In genomic region chr3:10321630-10322354, GRCh38 we compare ENCODE assay signal across 9 cellular contexts. TPM values are rescaled to one million over a fixed set of nuclear protein-coding genes. Genes with fewer than 3 reads are reported as not detected.
DNase-seq lines count a peak whose midpoint lies in the region; ATAC-seq and TF ChIP-seq lines count a peak whose summit lies in the region.
"Had no signal": no experiment of that assay in that cellular context is flagged by ENCODE, and none has a peak within 500 bp of the region (broad histone marks: within the 10 kb centered on the region; RNA-seq: fewer than 3 reads in every experiment).

No MANE protein-coding gene starts in this region.

- no peaks in the 10 kb centered on the region for H3F3A ChIP-seq in PC-3 (ENCODE audit: low read length, unreplicated experiment)

- peaks cover 32% of the 10 kb centered on the region for H3K79me2 ChIP-seq in PC-3 (ENCODE audit: low read length)
- peaks cover 11% of the 10 kb centered on the region for H3K79me2 ChIP-seq in parathyroid adenoma

- no peaks in the 10 kb centered on the region for H3K9me3 Mint-ChIP-seq in CD8-positive, alpha-beta memory T cell

- TF ChIP-seq CTCF in PC-3 (conservative IDR thresholded peaks at IDR 0.05; ENCODE audit: low read depth, low read length) (no peak), dorsolateral prefrontal cortex (IDR thresholded peaks at IDR 0.05 in 54 of 56, conservative IDR thresholded peaks at IDR 0.05 in 2 of 56; ENCODE audit: low read depth in 1 of 56, partially characterized antibody in 56 of 56) (no peak), parathyroid adenoma (IDR thresholded peaks at IDR 0.05) (no peak), WERI-Rb-1 (IDR thresholded peaks at IDR 0.05; ENCODE audit: low read depth, low read length) (no peak)

- no peak overlapping the region for H3K4me2 ChIP-seq in PC-3 (ENCODE audit: low read length)
- no peak overlapping the region for H3K4me2 ChIP-seq in parathyroid adenoma (ENCODE audit: low read length)

- peak overlapping the region; percentile 96 for H3K27ac ChIP-seq in CD8-positive, alpha-beta memory T cell (ENCODE audit: low read depth, low read length)
- no peak overlapping the region for H3K27ac ChIP-seq in PC-3 (ENCODE audit: low read length)
- peak overlapping the region in 32 of 59 donors; percentile 3 to 92 (median 74) for H3K27ac ChIP-seq in dorsolateral prefrontal cortex
- H3K27ac ChIP-seq in parathyroid adenoma = peak overlapping the region; percentile 71
- no peak overlapping the region for H3K27ac ChIP-seq in caudate nucleus (ENCODE audit: low read depth, low read length)
- H3K27ac ChIP-seq in WERI-Rb-1 = no peak overlapping the region

- no peak for ATAC-seq in PC-3

- intact Hi-C loops in PC-3 (cut with micrococcal nuclease) (no loop called here), dorsolateral prefrontal cortex (cut with DNase I) (loop anchor here in 1 of 2 donors (5.0 kb wide), 1 partner anchor 294 kb away; the partner anchor contains the start of gene FANCD2)

- peaks cover 21% of the 10 kb centered on the region for H3K36me3 ChIP-seq in CD8-positive, alpha-beta memory T cell (ENCODE audit: insufficient read depth, low read length)
- peaks cover 22% of the 10 kb centered on the region for H3K36me3 ChIP-seq in PC-3 (ENCODE audit: low read depth, low read length)
- no peaks in the 10 kb centered on the region for H3K36me3 ChIP-seq in parathyroid adenoma (ENCODE audit: control insufficient read depth, insufficient read depth, low read length)
- H3K36me3 ChIP-seq in WERI-Rb-1 = peaks cover 23% of the 10 kb centered on the region
- H3K36me3 ChIP-seq: uterus had no signal

- no peaks in the 10 kb centered on the region for H3K9me3 ChIP-seq in CD8-positive, alpha-beta memory T cell (ENCODE audit: low read length)
- H3K9me3 ChIP-seq in PC-3 (ENCODE audit: low read length) (no peaks in the 10 kb centered on the region), parathyroid adenoma (ENCODE audit: control insufficient read depth, low read length) (no peaks in the 10 kb centered on the region), WERI-Rb-1 (ENCODE audit: severe bottlenecking) (no peaks in the 10 kb centered on the region)
- H3K9me3 ChIP-seq: uterus had no signal

- POLR2A ChIA-PET in CD8-positive, alpha-beta memory T cell (lab: Charles Lee) = interaction anchor here (1.2 to 1.5 kb wide), 2 partner anchors 388 to 431 kb away, joined by 3 to 4 read pairs; partner anchors contain the start of genes CRELD1 and JAGN1
- POLR2A ChIA-PET in PC-3 (lab: Charles Lee; ENCODE audit: unreplicated experiment) = no interaction called here

- no peaks in the 10 kb centered on the region for H3K27me3 ChIP-seq in CD8-positive, alpha-beta memory T cell (ENCODE audit: insufficient read depth, low read length, poor library complexity, severe bottlenecking)
- peaks cover 24% of the 10 kb centered on the region for H3K27me3 ChIP-seq in PC-3 (ENCODE audit: low read length)
- H3K27me3 ChIP-seq in dorsolateral prefrontal cortex = no peaks in the 10 kb centered on the region
- H3K27me3 ChIP-seq in parathyroid adenoma (ENCODE audit: control insufficient read depth, insufficient read depth, low read length) = no peaks in the 10 kb centered on the region
- H3K27me3 ChIP-seq in WERI-Rb-1 (ENCODE audit: insufficient read depth, low read depth, severe bottlenecking) = no peaks in the 10 kb centered on the region
- H3K27me3 ChIP-seq: uterus had no signal

- TSS peak; percentile 26 for BruUV-seq in PC-3 (replicated peaks; lab: Mats Ljungman, UMichigan)

- no peak overlapping the region for H3K4me3 ChIP-seq in CD8-positive, alpha-beta memory T cell (ENCODE audit: low read length)
- H3K4me3 ChIP-seq in PC-3 (ENCODE audit: low read length) (no peak overlapping the region), dorsolateral prefrontal cortex (peak overlapping the region in 56 of 59 donors; percentile 62 to 100 (median 98)), parathyroid adenoma (ENCODE audit: low read depth, low read length) (no peak overlapping the region), WERI-Rb-1 (ENCODE audit: low read depth, low read length) (no peak overlapping the region)

- H3K9me2 ChIP-seq in PC-3 (replicated peaks; ENCODE audit: low read length) = no peaks in the 10 kb centered on the region

- peak overlapping the region; percentile 50; the same call in 1 of the 2 replicates for H2AFZ ChIP-seq in PC-3 (ENCODE audit: low read length)
- H2AFZ ChIP-seq in parathyroid adenoma = peak overlapping the region; percentile 99

- peaks cover 0 to 24% (median 0%) of the 10 kb centered on the region in 3 donors for H3K36me3 Mint-ChIP-seq in CD8-positive, alpha-beta memory T cell

- no peak overlapping the region for H3K9ac ChIP-seq in PC-3 (ENCODE audit: low read length)
- H3K9ac ChIP-seq in parathyroid adenoma = no peak overlapping the region

- peak overlapping the region; percentile 88 to 96 (median 90) for H3K4me3 Mint-ChIP-seq in CD8-positive, alpha-beta memory T cell

- CTCF ChIA-PET in CD8-positive, alpha-beta memory T cell (lab: Charles Lee) = interaction anchor here (0.8 to 3.6 kb wide), 4 partner anchors 13 to 389 kb away, joined by 3 to 20 read pairs (median 4); partner anchors contain the start of genes CRELD1 and EMC3
- CTCF ChIA-PET in PC-3 (lab: Charles Lee) = no interaction called here

- H3K4me1 Mint-ChIP-seq in CD8-positive, alpha-beta memory T cell = peaks cover 23 to 35% (median 24%) of the 10 kb centered on the region in 3 donors

- peaks cover 0 to 11% of the 10 kb centered on the region in 2 donors for H3K27me3 Mint-ChIP-seq in CD8-positive, alpha-beta memory T cell

- peak overlapping the region; percentile 58 to 99 (median 96) for H3K27ac Mint-ChIP-seq in CD8-positive, alpha-beta memory T cell

- H3K4me1 ChIP-seq in CD8-positive, alpha-beta memory T cell (ENCODE audit: insufficient read depth, low read length) = peaks cover 23% of the 10 kb centered on the region
- H3K4me1 ChIP-seq in PC-3 (ENCODE audit: insufficient read depth, low read length) = no peaks in the 10 kb centered on the region; the same call in 1 of the 2 replicates
- H3K4me1 ChIP-seq in parathyroid adenoma = peaks cover 5% of the 10 kb centered on the region
- H3K4me1 ChIP-seq: uterus had no signal

- no peak for DNase-seq in CD8-positive, alpha-beta memory T cell
- no peak for DNase-seq in PC-3
- no peak for DNase-seq in dorsolateral prefrontal cortex
- DNase-seq in 8988T = no peak
- DNase-seq in caudate nucleus (lab: John Stamatoyannopoulos, UW) = no peak
- DNase-seq in WERI-Rb-1 = no peak
- DNase-seq in activated gamma-delta T cell (lab: John Stamatoyannopoulos, UW) = no peak

- peaks cover 15% of the 10 kb centered on the region; the same call in 1 of the 2 replicates for H4K20me1 ChIP-seq in PC-3 (ENCODE audit: low read length)

RNA-seq across cellular contexts. Expression of gene SEC13, which starts 0.9 kb away (rescaled TPM):
- 100 to 1,000 TPM; 110 TPM for total RNA-seq in CD8-positive, alpha-beta memory T cell
- 134 TPM for polyA plus RNA-seq in CD8-positive, alpha-beta memory T cell
- total RNA-seq in PC-3 (2014; rRNA removed) (265 and 289 TPM in 2 replicates), dorsolateral prefrontal cortex (10 to 100 TPM; 42.9 to 78.5 (median 62.1) TPM)

RNA-seq across cellular contexts. Expression of gene GHRL, which starts 29.0 kb away (rescaled TPM):
- under 1 TPM in 1 of 2 experiments, not detected in 1; 0.69 TPM for total RNA-seq in CD8-positive, alpha-beta memory T cell
- polyA plus RNA-seq in CD8-positive, alpha-beta memory T cell = 0.16 TPM
- total RNA-seq in PC-3 (2014; rRNA removed) = not detected in 2 replicates
- total RNA-seq in dorsolateral prefrontal cortex = 1 to 10 TPM in 72 of 120 experiments, under 1 TPM in 24, not detected in 24; 0.32 to 6.7 (median 1.6) TPM

Comparison
In these comparisons a context has a peak if more than half of its experiments do, and no peak if none do; other contexts are left out.
1. H3K27ac ChIP-seq: peak in CD8-positive, alpha-beta memory T cell (single experiment), dorsolateral prefrontal cortex (32 of 59) and parathyroid adenoma (single experiment); none in PC-3 (single experiment), caudate nucleus (single experiment) and WERI-Rb-1 (single experiment).
2. H3K4me3 ChIP-seq: peak in dorsolateral prefrontal cortex (56 of 59); none in CD8-positive, alpha-beta memory T cell (single experiment), PC-3 (single experiment), parathyroid adenoma (single experiment) and WERI-Rb-1 (single experiment).